ENCODE assay signal across 26 cellular contexts in the genomic region with DNA sequence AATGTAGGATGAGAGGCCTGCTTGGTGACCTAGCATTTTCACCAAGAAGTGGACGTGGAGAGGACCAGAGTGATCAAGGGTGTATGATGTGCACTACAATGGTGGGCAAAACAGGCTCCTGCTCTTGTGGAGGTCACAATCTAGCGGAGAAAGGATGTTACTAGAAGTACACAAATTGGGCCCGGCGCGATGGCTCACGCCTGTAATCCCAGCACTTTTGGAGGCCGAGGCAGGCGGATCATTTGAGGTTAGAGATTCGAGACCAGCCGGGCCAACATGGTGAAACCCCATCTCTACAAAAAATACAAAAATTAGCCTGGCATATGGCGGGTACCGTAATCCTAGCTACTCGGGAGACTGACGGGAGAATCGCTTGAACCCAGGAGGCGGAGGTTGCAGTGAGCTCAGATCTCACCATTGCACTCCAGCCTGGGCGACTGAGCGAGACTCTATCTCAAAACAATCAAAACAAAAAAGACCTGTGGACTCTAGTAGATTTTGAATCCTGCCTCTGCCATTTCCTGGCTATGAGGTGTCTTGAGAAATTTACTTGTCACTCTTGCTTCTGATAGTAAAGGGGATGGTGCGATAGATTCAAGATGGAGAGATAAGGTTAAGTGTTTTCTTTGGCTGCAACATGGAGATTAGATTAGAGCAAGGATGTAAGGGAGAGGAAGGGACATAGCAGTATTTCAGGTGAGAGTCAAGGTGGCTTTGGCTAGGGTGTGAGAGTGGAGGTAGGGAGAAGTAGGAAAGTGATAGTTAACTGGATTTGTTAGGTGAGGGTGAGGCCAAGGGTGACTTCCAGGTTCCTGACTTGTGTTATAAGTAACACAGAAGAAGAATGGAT. TPM values are rescaled to one million over a fixed set of nuclear protein-coding genes. Genes with fewer than 3 reads are reported as not detected.
"Had no signal": no experiment of that assay in that cellular context is flagged by ENCODE, and none has a peak within 500 bp of the region (broad histone marks: within the 10 kb centered on the region; RNA-seq: fewer than 3 reads in every experiment).

No MANE protein-coding gene starts in this region.

- H3K27ac ChIP-seq: KMS-11, SJCRH30 had no signal

- ATAC-seq: HepG2, Panc1, PC-3, Right ventricle myocardium inferior, SK-N-SH treated with all-trans-retinoic acid at 6 μM for 48 hours had no signal

- H3K9ac ChIP-seq: KMS-11 had no signal

- H3K4me2 ChIP-seq: KMS-11 had no signal

- H3K36me3 ChIP-seq: SJCRH30 had no signal

- H3K9me3 ChIP-seq: SJCRH30 had no signal

- H3K4me1 ChIP-seq: SJCRH30 had no signal

- H3K4me3 ChIP-seq: SJCRH30 had no signal

- DNase-seq: IMR-90, Kasumi-1, MM.1S, NCI-H1092 treated with DMSO at 0.1 percent for 48 hours, NCI-H1436, NCI-H187, NCI-H2029, NCI-H2081 treated with DMSO at 0.1 percent for 48 hours, NCI-H2171, NCI-H226, NCI-H446, NCI-H510A, NCI-H524 treated with DMSO at 0.1 percent for 48 hours, NCI-H69, NCI-H774, PC-3, SHP77 treated with DMSO at 0.1 percent for 48 hours, SJCRH30 had no signal

RNA-seq across cellular contexts. Expression of a gene that starts 7.1 kb away (rescaled TPM):
- total RNA-seq: HepG2, HT1080, IMR-90, M059J, PC-3, Right ventricle myocardium inferior, RPMI7951, SJCRH30 had no signal
- polyA plus RNA-seq: HepG2, IMR-90 had no signal

RNA-seq across cellular contexts. Expression of a gene that starts 15.7 kb away (rescaled TPM):
- total RNA-seq: HepG2, Right ventricle myocardium inferior, SJCRH30 had no signal
- polyA plus RNA-seq: HepG2 had no signal
